Comparison of ENCODE assay signal across 8 cellular contexts in genomic region chr6:6494677-6495076, GRCh38.
A peak's percentile ranks its signal among the peaks of the same experiment; 100 is the strongest.
DNase-seq lines count a peak whose midpoint lies in the region; ATAC-seq and TF ChIP-seq lines count a peak whose summit lies in the region.

No MANE protein-coding gene starts in this region.

- no peak overlapping the region for H3K27ac ChIP-seq in right atrium auricular region
- no peak overlapping the region for H3K27ac ChIP-seq in stomach

- ATAC-seq in Right ventricle myocardium inferior (peak; percentile 60), left ventricle myocardium superior (peak; percentile 79)

- TF ChIP-seq RAD21 in Ishikawa (IDR thresholded peaks at IDR 0.05; ENCODE audit: low read depth) = peak; percentile 68

- intact Hi-C loops in Right ventricle myocardium inferior (cut with DNase I) (loop anchor here (2.0 to 5.0 kb wide), 2 partner anchors 272 to 438 kb away; no protein-coding TSS in a partner anchor), left ventricle myocardium superior (cut with micrococcal nuclease) (no loop called here), stomach (cut with DNase I; ENCODE audit: low total_unique reads) (no loop called here)

- no peaks in the 10 kb centered on the region for H3K36me3 ChIP-seq in right atrium auricular region
- H3K36me3 ChIP-seq in stomach = no peaks in the 10 kb centered on the region

- H3K27me3 ChIP-seq in right atrium auricular region (no peaks in the 10 kb centered on the region), stomach (peaks cover 0 to 11% (median 0%) of the 10 kb centered on the region in 3 donors)

- 17 to 19% (median 19%) methylated on average over 6 of the region's 6 CpGs for WGBS in stomach, 5 donors

- TF ChIP-seq CTCF in right atrium auricular region (IDR thresholded peaks at IDR 0.05) (peak in 1 of 2 donors; percentile 67), stomach (IDR thresholded peaks at IDR 0.05) (no peak)

- no peak overlapping the region for H3K4me3 ChIP-seq in right atrium auricular region
- no peak overlapping the region for H3K4me3 ChIP-seq in stomach

- H3K4me1 ChIP-seq in right atrium auricular region = no peaks in the 10 kb centered on the region
- no peaks in the 10 kb centered on the region for H3K4me1 ChIP-seq in stomach

- H3K9me3 ChIP-seq in right atrium auricular region = no peaks in the 10 kb centered on the region
- H3K9me3 ChIP-seq in stomach = no peaks in the 10 kb centered on the region

- DNase-seq in Right ventricle myocardium inferior (ENCODE audit: missing footprints) (peak; percentile 79), right atrium auricular region (ENCODE audit: low spot score) (no peak), SW480 (ENCODE audit: low spot score) (peak; percentile 49), left ventricle myocardium superior (peak; percentile 74), stomach (peak; percentile 35), occipital lobe (lab: John Stamatoyannopoulos, UW) (no peak), cerebellum (ENCODE audit: low spot score) (no peak)

- TF ChIP-seq EP300 in Ishikawa (IDR thresholded peaks at IDR 0.05; ENCODE audit: borderline replicate concordance) (no peak), stomach (IDR thresholded peaks at IDR 0.05) (no peak)

- TF ChIP-seq POLR2A in stomach (IDR thresholded peaks at IDR 0.05) = no peak

TF ChIP-seq in Ishikawa, 13 proteins besides CTCF, POLR2A, EP300 and RAD21:
- TF ChIP-seq NFIC (IDR thresholded peaks at IDR 0.05) = no peak
- TF ChIP-seq REST (IDR thresholded peaks at IDR 0.05; ENCODE audit: low read depth) = no peak
- TF ChIP-seq TCF12 (IDR thresholded peaks at IDR 0.05; ENCODE audit: low read depth) = no peak
- TF ChIP-seq MAX (IDR thresholded peaks at IDR 0.05) = no peak
- TF ChIP-seq YY1 (IDR thresholded peaks at IDR 0.05; ENCODE audit: low read depth) = no peak
- TF ChIP-seq CREB1 (IDR thresholded peaks at IDR 0.05; ENCODE audit: low read depth) = no peak
- no peak for TF ChIP-seq EGR1 (IDR thresholded peaks at IDR 0.05)
- TF ChIP-seq TEAD4 (IDR thresholded peaks at IDR 0.05) = no peak
- no peak for TF ChIP-seq TAF1 (IDR thresholded peaks at IDR 0.05; ENCODE audit: low read depth)
- no peak for TF ChIP-seq FOXM1 (IDR thresholded peaks at IDR 0.05; ENCODE audit: borderline replicate concordance, low read depth)
- TF ChIP-seq ZBTB7A (IDR thresholded peaks at IDR 0.05; ENCODE audit: low read depth) = no peak
- no peak for TF ChIP-seq CEBPB (IDR thresholded peaks at IDR 0.05)
- TF ChIP-seq USF1 (IDR thresholded peaks at IDR 0.05) = no peak

Comparison
In these comparisons a context has a peak if more than half of its experiments do, and no peak if none do; other contexts are left out.
1. DNase-seq: peak in Right ventricle myocardium inferior (single experiment), SW480 (single experiment), left ventricle myocardium superior (single experiment) and stomach (single experiment); none in right atrium auricular region (single experiment), occipital lobe (single experiment) and cerebellum (single experiment).